ENCODE assay signal across 8 cellular contexts in the genomic region with DNA sequence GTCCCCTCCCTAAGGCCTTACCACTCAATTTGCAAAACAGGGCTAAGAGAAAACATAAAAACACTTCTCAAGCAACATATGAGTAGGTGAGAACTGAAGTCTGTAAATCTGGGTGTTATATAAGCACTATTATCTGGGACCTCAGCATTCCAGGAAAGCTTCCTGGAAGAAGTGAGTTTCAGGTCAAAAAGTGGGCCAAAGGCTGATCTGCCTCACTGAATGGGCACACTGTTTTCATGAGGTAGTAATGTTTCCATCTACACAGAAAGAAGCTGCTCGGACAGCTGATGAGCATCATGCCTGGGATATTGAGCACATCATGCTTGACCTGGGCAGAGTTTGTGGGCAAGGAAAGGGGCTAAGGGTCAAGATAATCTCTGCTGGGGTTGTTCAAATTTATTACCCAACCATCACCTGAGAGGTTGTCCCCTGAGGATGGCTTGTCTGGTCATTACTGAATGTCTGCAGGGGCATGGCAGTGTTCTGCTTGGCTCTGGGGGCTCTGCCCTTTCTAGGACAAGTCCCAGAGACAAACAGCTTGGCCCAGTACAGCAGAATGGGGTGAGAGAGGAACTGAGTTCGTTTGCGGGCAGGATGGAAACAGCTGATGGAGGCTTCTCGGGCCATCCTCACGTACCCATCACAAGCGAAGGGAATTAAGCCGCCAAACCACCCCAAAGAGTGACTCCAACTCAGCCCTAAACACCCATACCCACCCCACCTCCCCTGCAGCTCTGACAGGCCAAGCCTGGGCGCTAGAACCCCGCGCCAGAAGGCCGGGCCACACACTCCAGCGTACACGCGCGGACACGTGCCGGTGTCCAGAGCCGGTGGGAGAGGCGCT. TPM values are rescaled to one million over a fixed set of nuclear protein-coding genes. Genes with fewer than 3 reads are reported as not detected.
A peak's percentile ranks its signal among the peaks of the same experiment; 100 is the strongest.
DNase-seq lines count a peak whose midpoint lies in the region; ATAC-seq lines count a peak whose summit lies in the region.

No MANE protein-coding gene starts in this region.

- ATAC-seq in left ventricle myocardium superior (peak; percentile 53), GM21576 (IDR thresholded peaks at IDR 0.05; ENCODE audit: unreplicated experiment) (no peak)
- ATAC-seq in stimulated activated memory B cell treated with anti-CD40 and anti-IgM and Interleukin-4, amounts not matched to agents 10 μg/mL and 1 μg/mL and 100 μg/mL, for 72 hours, result peak; percentile 58

- H3K9me3 Mint-ChIP-seq in activated naive CD4-positive, alpha-beta T cell treated with anti-CD3 and anti-CD28 coated beads, Interleukin-2, amount 50 U/mL, for 24 hours, result no peaks in the 10 kb centered on the region
- H3K9me3 Mint-ChIP-seq in activated CD4-positive, alpha-beta memory T cell treated with anti-CD3 and anti-CD28 coated beads, Interleukin-2, amount 10 ng/mL, durations not matched to agents 7 days and 5 days, result no peaks in the 10 kb centered on the region
- no peaks in the 10 kb centered on the region for H3K9me3 Mint-ChIP-seq in stimulated activated memory B cell treated with anti-CD40 and anti-IgM and Interleukin-4, amounts not matched to agents 10 μg/mL and 1 μg/mL and 100 μg/mL, for 72 hours

- peaks cover 51% of the 10 kb centered on the region for H3K4me1 Mint-ChIP-seq in activated naive CD4-positive, alpha-beta T cell treated with anti-CD3 and anti-CD28 coated beads, Interleukin-2, amount 50 U/mL, for 24 hours
- H3K4me1 Mint-ChIP-seq in activated CD4-positive, alpha-beta memory T cell treated with anti-CD3 and anti-CD28 coated beads, Interleukin-2, amount 10 ng/mL, durations not matched to agents 7 days and 5 days, result peaks cover 50% of the 10 kb centered on the region
- peaks cover 44% of the 10 kb centered on the region for H3K4me1 Mint-ChIP-seq in stimulated activated memory B cell treated with anti-CD40 and anti-IgM and Interleukin-4, amounts not matched to agents 10 μg/mL and 1 μg/mL and 100 μg/mL, for 72 hours

- CTCF ChIA-PET in activated CD4-positive, alpha-beta memory T cell treated with anti-CD3 and anti-CD28 coated beads, Interleukin-2, amount 10 ng/mL, durations not matched to agents 7 days and 5 days (lab: Charles Lee), result interaction anchor here (4.9 to 6.5 kb wide), 2 partner anchors 48 to 92 kb away, joined by 60 to 67 read pairs; no protein-coding TSS in a partner anchor

- POLR2A ChIA-PET in activated CD4-positive, alpha-beta memory T cell treated with anti-CD3 and anti-CD28 coated beads, Interleukin-2, amount 10 ng/mL, durations not matched to agents 7 days and 5 days (lab: Charles Lee), result interaction anchor here (0.9 to 2.3 kb wide), 5 partner anchors 9 to 219 kb away, joined by 3 to 10 read pairs (median 4); no protein-coding TSS in a partner anchor

- H3K27me3 Mint-ChIP-seq in activated naive CD4-positive, alpha-beta T cell treated with anti-CD3 and anti-CD28 coated beads, Interleukin-2, amount 50 U/mL, for 24 hours, result no peaks in the 10 kb centered on the region
- peaks cover 10% of the 10 kb centered on the region for H3K27me3 Mint-ChIP-seq in activated CD4-positive, alpha-beta memory T cell treated with anti-CD3 and anti-CD28 coated beads, Interleukin-2, amount 10 ng/mL, durations not matched to agents 7 days and 5 days
- no peaks in the 10 kb centered on the region for H3K27me3 Mint-ChIP-seq in stimulated activated memory B cell treated with anti-CD40 and anti-IgM and Interleukin-4, amounts not matched to agents 10 μg/mL and 1 μg/mL and 100 μg/mL, for 72 hours

- intact Hi-C loops in left ventricle myocardium superior (cut with micrococcal nuclease), result loop anchor here (10.0 kb wide), 1 partner anchor 84 kb away; no protein-coding TSS in a partner anchor

- peak overlapping the region; percentile 79 for H3K27ac Mint-ChIP-seq in activated naive CD4-positive, alpha-beta T cell treated with anti-CD3 and anti-CD28 coated beads, Interleukin-2, amount 50 U/mL, for 24 hours
- peak overlapping the region; percentile 19 for H3K27ac Mint-ChIP-seq in activated CD4-positive, alpha-beta memory T cell treated with anti-CD3 and anti-CD28 coated beads, Interleukin-2, amount 10 ng/mL, durations not matched to agents 7 days and 5 days
- peak overlapping the region; percentile 75 for H3K27ac Mint-ChIP-seq in stimulated activated memory B cell treated with anti-CD40 and anti-IgM and Interleukin-4, amounts not matched to agents 10 μg/mL and 1 μg/mL and 100 μg/mL, for 72 hours

- peak overlapping the region; percentile 85 for H3K4me3 Mint-ChIP-seq in activated naive CD4-positive, alpha-beta T cell treated with anti-CD3 and anti-CD28 coated beads, Interleukin-2, amount 50 U/mL, for 24 hours
- H3K4me3 Mint-ChIP-seq in activated CD4-positive, alpha-beta memory T cell treated with anti-CD3 and anti-CD28 coated beads, Interleukin-2, amount 10 ng/mL, durations not matched to agents 7 days and 5 days, result peak overlapping the region; percentile 96
- peak overlapping the region; percentile 87 for H3K4me3 Mint-ChIP-seq in stimulated activated memory B cell treated with anti-CD40 and anti-IgM and Interleukin-4, amounts not matched to agents 10 μg/mL and 1 μg/mL and 100 μg/mL, for 72 hours

- DNase-seq in activated naive CD4-positive, alpha-beta T cell treated with Interleukin-2 at 50 U/mL for 16 hours, result no peak
- DNase-seq in activated CD4-positive, alpha-beta memory T cell treated with anti-CD3 and anti-CD28 coated beads, Interleukin-2, amount 10 ng/mL, durations not matched to agents 7 days and 5 days, result no peak
- peak; percentile 48 for DNase-seq in left ventricle myocardium superior
- no peak for DNase-seq in stimulated activated CD4-positive, alpha-beta T cell treated with anti-CD3 and anti-CD28 coated beads, Interleukin-1b, Interleukin-23, amount 100 ng/mL, for 48 hours
- DNase-seq in D341Med (ENCODE audit: low spot score), result no peak

- no peaks in the 10 kb centered on the region for H3K36me3 Mint-ChIP-seq in activated naive CD4-positive, alpha-beta T cell treated with anti-CD3 and anti-CD28 coated beads, Interleukin-2, amount 50 U/mL, for 24 hours
- peaks cover 15% of the 10 kb centered on the region for H3K36me3 Mint-ChIP-seq in activated CD4-positive, alpha-beta memory T cell treated with anti-CD3 and anti-CD28 coated beads, Interleukin-2, amount 10 ng/mL, durations not matched to agents 7 days and 5 days (ENCODE audit: low read depth)
- no peaks in the 10 kb centered on the region for H3K36me3 Mint-ChIP-seq in stimulated activated memory B cell treated with anti-CD40 and anti-IgM and Interleukin-4, amounts not matched to agents 10 μg/mL and 1 μg/mL and 100 μg/mL, for 72 hours

RNA-seq across cellular contexts. Expression of gene SYNJ2, which starts 1.2 kb away (rescaled TPM):
- 10 to 100 TPM; 36.8 to 39.1 TPM for total RNA-seq in activated CD4-positive, alpha-beta memory T cell treated with anti-CD3 and anti-CD28 coated beads, Interleukin-2, amount 10 ng/mL, durations not matched to agents 7 days and 5 days
- total RNA-seq in left ventricle myocardium superior, result 14.7 TPM

Comparison
In these comparisons a context has a peak if more than half of its experiments do, and no peak if none do; other contexts are left out.
1. H3K27ac Mint-ChIP-seq: peak in every context shown above with its lines; median percentile 79 in activated naive CD4-positive, alpha-beta T cell treated with anti-CD3 and anti-CD28 coated beads, Interleukin-2, amount 50 U/mL, for 24 hours; 75 in stimulated activated memory B cell treated with anti-CD40 and anti-IgM and Interleukin-4, amounts not matched to agents 10 μg/mL and 1 μg/mL and 100 μg/mL, for 72 hours; 19 in activated CD4-positive, alpha-beta memory T cell treated with anti-CD3 and anti-CD28 coated beads, Interleukin-2, amount 10 ng/mL, durations not matched to agents 7 days and 5 days.